Comparison of ENCODE assay signal across 8 cellular contexts in the genomic region with DNA sequence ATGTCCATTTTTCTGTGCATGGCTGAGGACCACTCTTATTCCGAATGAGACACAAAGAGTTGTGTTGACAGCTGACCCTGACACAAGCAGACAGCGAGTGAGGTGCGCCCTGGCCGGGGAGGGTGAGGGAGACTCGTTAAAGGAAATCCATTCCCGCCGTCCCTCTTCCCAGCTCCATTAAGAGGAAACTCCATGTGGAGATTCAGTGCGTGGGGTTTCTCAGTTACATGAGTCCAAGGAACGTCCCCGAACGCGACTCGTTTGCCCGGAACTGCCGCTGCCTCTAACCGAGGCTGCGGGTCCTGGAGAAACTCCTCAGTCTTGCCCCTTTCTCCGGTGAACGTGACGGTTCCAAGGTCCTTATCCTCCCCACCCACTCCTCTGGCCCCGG. TPM values are rescaled to one million over a fixed set of nuclear protein-coding genes. Genes with fewer than 3 reads are reported as not detected.
DNase-seq lines count a peak whose midpoint lies in the region; ATAC-seq and TF ChIP-seq lines count a peak whose summit lies in the region.

No MANE protein-coding gene starts in this region.

- no peak overlapping the region for H3K4me3 ChIP-seq in CD8-positive, alpha-beta T cell (ENCODE audit: low read depth, low read length)
- no peak overlapping the region for H3K4me3 ChIP-seq in MM.1S (ENCODE audit: low read length)
- H3K4me3 ChIP-seq in fibroblast of lung (replicated peaks in 1 of 4; ENCODE audit: control extremely low read depth in 1 of 4, insufficient read depth in 1 of 4, low read depth in 3 of 4, low read length in 4 of 4) = peak overlapping the region in 1 of 4 experiments; percentile 12
- no peak overlapping the region for H3K4me3 ChIP-seq in osteoblast (ENCODE audit: insufficient read depth, low read length)

- H3K4me2 ChIP-seq in MM.1S (ENCODE audit: low read depth, low read length) (peak overlapping the region; percentile 75; the same call in 1 of the 2 replicates), fibroblast of lung (ENCODE audit: extremely low read depth, insufficient read depth, low read length) (no peak overlapping the region), osteoblast (ENCODE audit: insufficient read depth, low read length) (peak overlapping the region; percentile 3)

- intact Hi-C loops in CD8-positive, alpha-beta T cell (cut with DNase I, micrococcal nuclease) = no loop called here
- intact Hi-C loops in posterior vena cava (cut with DNase I) = no loop called here

- H3K9ac ChIP-seq in MM.1S (ENCODE audit: low read length) (no peak overlapping the region), fibroblast of lung (ENCODE audit: insufficient read depth, low read length) (no peak overlapping the region)

- ATAC-seq in CD8-positive, alpha-beta T cell = no peak

- H3K36me3 Mint-ChIP-seq in CD8-positive, alpha-beta T cell = no peaks in the 10 kb centered on the region

- no peaks in the 10 kb centered on the region for H3K9me3 Mint-ChIP-seq in CD8-positive, alpha-beta T cell

- no peak for TF ChIP-seq CTCF in CD8-positive, alpha-beta T cell (IDR thresholded peaks at IDR 0.05)
- TF ChIP-seq CTCF in MM.1S (IDR thresholded peaks at IDR 0.05; ENCODE audit: low read length) (no peak), fibroblast of lung (conservative IDR thresholded peaks at IDR 0.05 in 1 of 2, IDR thresholded peaks at IDR 0.05 in 1 of 2; ENCODE audit: low read depth in 1 of 2, low read length in 2 of 2) (no peak), osteoblast (IDR thresholded peaks at IDR 0.05; ENCODE audit: extremely low read depth, low read depth, low read length) (no peak), RWPE1 (conservative IDR thresholded peaks at IDR 0.05; ENCODE audit: low read depth) (no peak)

- no peaks in the 10 kb centered on the region for H3K79me2 ChIP-seq in MM.1S (ENCODE audit: low read length)
- H3K79me2 ChIP-seq in fibroblast of lung (ENCODE audit: control insufficient read depth, insufficient read depth, low read length) = no peaks in the 10 kb centered on the region
- no peaks in the 10 kb centered on the region for H3K79me2 ChIP-seq in osteoblast (ENCODE audit: insufficient read depth, low read length)

- CTCF ChIA-PET in CD8-positive, alpha-beta T cell (lab: Charles Lee) = no interaction called here
- CTCF ChIA-PET in RWPE1 (lab: Yijun Ruan, JAX) = interaction anchor here (0.5 to 0.8 kb wide), 7 partner anchors 11 to 1341 kb away, joined by 3 to 7 read pairs (median 3); no protein-coding TSS in a partner anchor

- H3F3A ChIP-seq in MM.1S (ENCODE audit: insufficient read depth, low read length) = no peaks in the 10 kb centered on the region

- DNase-seq in CD8-positive, alpha-beta T cell = no peak
- DNase-seq in MM.1S (no peak), fibroblast of lung (ENCODE audit: low read depth in 2 of 2) (peak; percentile 3 to 38), osteoblast (ENCODE audit: insufficient read length, low spot score, missing footprints) (no peak), epidermal melanocyte (ENCODE audit: insufficient read length, low spot score) (no peak), posterior vena cava (ENCODE audit: low spot score) (no peak), RWPE1 (ENCODE audit: low spot score) (no peak)
- no peak for DNase-seq in activated CD4-positive, alpha-beta T cell treated with anti-CD3 and anti-CD28 coated beads for 1 hour

- H3K9me3 ChIP-seq in CD8-positive, alpha-beta T cell (ENCODE audit: low read length) = no peaks in the 10 kb centered on the region
- no peaks in the 10 kb centered on the region for H3K9me3 ChIP-seq in MM.1S (replicated peaks; ENCODE audit: insufficient read depth, low read length)
- no peaks in the 10 kb centered on the region for H3K9me3 ChIP-seq in fibroblast of lung (ENCODE audit: control insufficient read depth, insufficient read depth, low read depth, low read length)
- H3K9me3 ChIP-seq in osteoblast (ENCODE audit: low read depth, low read length) = no peaks in the 10 kb centered on the region

- peak overlapping the region; percentile 38 for H3K4me3 Mint-ChIP-seq in CD8-positive, alpha-beta T cell

- peaks cover 13% of the 10 kb centered on the region for H3K4me1 Mint-ChIP-seq in CD8-positive, alpha-beta T cell (ENCODE audit: low read depth)

- H2AFZ ChIP-seq in MM.1S (ENCODE audit: low read length) (no peak overlapping the region), fibroblast of lung (ENCODE audit: low read length) (no peak overlapping the region), osteoblast (ENCODE audit: low read length) (peak overlapping the region; percentile 32)

- H3K27me3 ChIP-seq in CD8-positive, alpha-beta T cell (ENCODE audit: insufficient read depth, low read length) = no peaks in the 10 kb centered on the region
- no peaks in the 10 kb centered on the region for H3K27me3 ChIP-seq in MM.1S (replicated peaks; ENCODE audit: insufficient read depth, low read length)
- H3K27me3 ChIP-seq in fibroblast of lung (ENCODE audit: control insufficient read depth, insufficient read depth, low read length) = peaks cover 31% of the 10 kb centered on the region
- H3K27me3 ChIP-seq in osteoblast (ENCODE audit: insufficient read depth, low read length) = peaks cover 66% of the 10 kb centered on the region

- POLR2A ChIA-PET in CD8-positive, alpha-beta T cell (lab: Charles Lee) = no interaction called here
- POLR2A ChIA-PET in RWPE1 (lab: Yijun Ruan, JAX; ENCODE audit: low non-redundant PET) = no interaction called here

- no peaks in the 10 kb centered on the region for H3K4me1 ChIP-seq in CD8-positive, alpha-beta T cell (ENCODE audit: insufficient read depth, low read length)
- no peaks in the 10 kb centered on the region for H3K4me1 ChIP-seq in MM.1S (ENCODE audit: low read length)
- H3K4me1 ChIP-seq in fibroblast of lung (ENCODE audit: control insufficient read depth, extremely low read depth, insufficient read depth, low read length) = no peaks in the 10 kb centered on the region
- H3K4me1 ChIP-seq in osteoblast (ENCODE audit: insufficient read depth, low read length) = no peaks in the 10 kb centered on the region

- peaks cover 58% of the 10 kb centered on the region for H3K27me3 Mint-ChIP-seq in CD8-positive, alpha-beta T cell (ENCODE audit: low read depth)

- no peak overlapping the region for H3K27ac Mint-ChIP-seq in CD8-positive, alpha-beta T cell

- no peak overlapping the region for H3K27ac ChIP-seq in CD8-positive, alpha-beta T cell (ENCODE audit: low read depth, low read length)
- H3K27ac ChIP-seq in MM.1S (ENCODE audit: low read length) = no peak overlapping the region
- H3K27ac ChIP-seq in fibroblast of lung (ENCODE audit: insufficient read depth, low read length) = no peak overlapping the region
- H3K27ac ChIP-seq in osteoblast (ENCODE audit: low read depth, low read length) = no peak overlapping the region
- no peak overlapping the region for H3K27ac ChIP-seq in RWPE1

- H3K9me2 ChIP-seq in MM.1S (replicated peaks; ENCODE audit: insufficient read depth, low read length) = no peaks in the 10 kb centered on the region

- H4K20me1 ChIP-seq in MM.1S (ENCODE audit: insufficient read depth, low read length) (no peaks in the 10 kb centered on the region), fibroblast of lung (ENCODE audit: control insufficient read depth, extremely low read depth, insufficient read depth, low read length) (no peaks in the 10 kb centered on the region), osteoblast (ENCODE audit: insufficient read depth, low read length) (no peaks in the 10 kb centered on the region)

- H3K36me3 ChIP-seq in CD8-positive, alpha-beta T cell (ENCODE audit: insufficient read depth, low read length) = no peaks in the 10 kb centered on the region
- H3K36me3 ChIP-seq in MM.1S (replicated peaks; ENCODE audit: insufficient read depth, low read length) (no peaks in the 10 kb centered on the region), fibroblast of lung (ENCODE audit: control insufficient read depth, insufficient read depth, low read length) (no peaks in the 10 kb centered on the region), osteoblast (ENCODE audit: insufficient read depth, low read length) (no peaks in the 10 kb centered on the region)

RNA-seq across cellular contexts. Expression of a gene that starts 1.0 kb away (rescaled TPM):
- not detected for total RNA-seq in CD8-positive, alpha-beta T cell
- total RNA-seq in fibroblast of lung (0.26 and 0.33 TPM in 2 replicates), osteoblast (under 0.01 and 0.36 TPM in 2 replicates), posterior vena cava (1 to 10 TPM; 1.0 to 3.3 TPM)
- polyA plus RNA-seq in fibroblast of lung = 0.11 and 0.41 TPM in 2 replicates
- 0.03 and 0.36 TPM in 2 replicates for polyA plus RNA-seq in fibroblast of lung (2012)
- polyA minus RNA-seq in fibroblast of lung (ENCODE audit: low replicate concordance) = not detected in 2 replicates

Comparison
In these comparisons a context has a peak if more than half of its experiments do, and no peak if none do; other contexts are left out.
1. DNase-seq: peak in fibroblast of lung (2 of 2); none in CD8-positive, alpha-beta T cell (0 of 7), MM.1S (single experiment), osteoblast (single experiment), epidermal melanocyte (single experiment), posterior vena cava (single experiment), activated CD4-positive, alpha-beta T cell treated with anti-CD3 and anti-CD28 coated beads for 1 hour (single experiment) and RWPE1 (single experiment).